ENCODE assay signal across 7 cellular contexts in genomic region chr3:16868513-16868912, GRCh38. TPM values are rescaled to one million over a fixed set of nuclear protein-coding genes. Genes with fewer than 3 reads are reported as not detected.
"Had no signal": no experiment of that assay in that cellular context is flagged by ENCODE, and none has a peak within 500 bp of the region (broad histone marks: within the 10 kb centered on the region; RNA-seq: fewer than 3 reads in every experiment).

No MANE protein-coding gene starts in this region.

- DNase-seq: GOT3, H7 had no signal

- H3K4me1 Mint-ChIP-seq: IgD-negative memory B cell had no signal

- H3K9me3 Mint-ChIP-seq: IgD-negative memory B cell had no signal

- H3K27ac ChIP-seq: GM23248 had no signal

- H3K9me3 ChIP-seq: HAP-1 had no signal

- H3K4me3 Mint-ChIP-seq: IgD-negative memory B cell had no signal

- H2AFZ ChIP-seq: GM23248 had no signal

- H3K4me3 ChIP-seq: GM23248, HAP-1 had no signal

- FAIRE-seq: HepG2 had no signal

- H3K36me3 ChIP-seq: HAP-1 had no signal

- ATAC-seq: HCT116, HepG2 had no signal

- H3K27me3 Mint-ChIP-seq: IgD-negative memory B cell had no signal

RNA-seq across cellular contexts. Expression of gene PLCL2, which starts 16.2 kb away (rescaled TPM):
- total RNA-seq: HepG2 had no signal
